8 cellular contexts compared by ENCODE assay signal in genomic region chr6:144063744-144064401, GRCh38. TPM values are rescaled to one million over a fixed set of nuclear protein-coding genes. Genes with fewer than 3 reads are reported as not detected.
DNase-seq lines count a peak whose midpoint lies in the region; ATAC-seq and TF ChIP-seq lines count a peak whose summit lies in the region.

No MANE protein-coding gene starts in this region.

- peak overlapping the region; percentile 51 for H3K27ac Mint-ChIP-seq in activated naive CD4-positive, alpha-beta T cell treated with anti-CD3 and anti-CD28 coated beads, Interleukin-2, amount 10 ng/mL, durations not matched to agents 7 days and 5 days

- H3K4me3 ChIP-seq in KMS-11 (IDR thresholded peaks at IDR 0.05; ENCODE audit: insufficient read depth, low read depth, low read length), result peak overlapping the region; percentile 40
- peak overlapping the region; percentile 89 for H3K4me3 ChIP-seq in SK-N-MC
- peak overlapping the region; percentile 69 to 77 for H3K4me3 ChIP-seq in prostate gland
- peak overlapping the region; percentile 57 to 75 for H3K4me3 ChIP-seq in vagina

- peak overlapping the region; percentile 77 for H2AFZ ChIP-seq in KMS-11 (ENCODE audit: low read depth)

- H3K36me3 ChIP-seq in KMS-11 (ENCODE audit: insufficient read depth) (no peaks in the 10 kb centered on the region), SK-N-MC (ENCODE audit: insufficient read depth, low read length) (no peaks in the 10 kb centered on the region), prostate gland (no peaks in the 10 kb centered on the region), vagina (no peaks in the 10 kb centered on the region)

- 0% methylated on average over 43 of the region's 72 CpGs for WGBS in prostate gland

- no peaks in the 10 kb centered on the region for H3K79me2 ChIP-seq in KMS-11 (ENCODE audit: insufficient read depth, low read depth)

- no peaks in the 10 kb centered on the region for H3K27me3 ChIP-seq in KMS-11 (ENCODE audit: insufficient read depth, low read depth)
- no peaks in the 10 kb centered on the region for H3K27me3 ChIP-seq in prostate gland (replicated peaks; ENCODE audit: insufficient read depth)
- H3K27me3 ChIP-seq in vagina, result no peaks in the 10 kb centered on the region

- peaks cover 42% of the 10 kb centered on the region for H3K4me1 Mint-ChIP-seq in activated naive CD4-positive, alpha-beta T cell treated with anti-CD3 and anti-CD28 coated beads, Interleukin-2, amount 10 ng/mL, durations not matched to agents 7 days and 5 days

- CTCF ChIA-PET in activated naive CD4-positive, alpha-beta T cell treated with anti-CD3 and anti-CD28 coated beads, Interleukin-2, amount 10 ng/mL, durations not matched to agents 7 days and 5 days (lab: Charles Lee), result interaction anchor here (1.7 kb wide), 2 partner anchors 14 to 124 kb away, joined by 3 to 5 read pairs; no protein-coding TSS in a partner anchor

- H3K4me2 ChIP-seq in KMS-11, result peak overlapping the region; percentile 85; the same call in 1 of the 2 replicates

- intact Hi-C loops in left cardiac atrium (cut with DNase I), result no loop called here
- intact Hi-C loops in prostate gland (cut with DNase I), result no loop called here
- intact Hi-C loops in vagina (cut with DNase I), result no loop called here

- H3K9me3 Mint-ChIP-seq in activated naive CD4-positive, alpha-beta T cell treated with anti-CD3 and anti-CD28 coated beads, Interleukin-2, amount 10 ng/mL, durations not matched to agents 7 days and 5 days, result no peaks in the 10 kb centered on the region

- H3K27ac ChIP-seq in KMS-11, result peak overlapping the region; percentile 99
- H3K27ac ChIP-seq in SK-N-MC, result no peak overlapping the region
- peak overlapping the region; percentile 69 to 80 for H3K27ac ChIP-seq in prostate gland
- H3K27ac ChIP-seq in vagina, result peak overlapping the region; percentile 71

- H4K20me1 ChIP-seq in KMS-11 (ENCODE audit: insufficient read depth), result no peaks in the 10 kb centered on the region

- peaks cover 49% of the 10 kb centered on the region for H3K4me1 ChIP-seq in KMS-11 (ENCODE audit: low read depth, poor library complexity, severe bottlenecking)
- no peaks in the 10 kb centered on the region for H3K4me1 ChIP-seq in prostate gland (replicated peaks)
- peaks cover 11% of the 10 kb centered on the region for H3K4me1 ChIP-seq in vagina

- H3K9ac ChIP-seq in KMS-11 (peak overlapping the region; percentile 99), SK-N-MC (ENCODE audit: insufficient read length) (peak overlapping the region; percentile 55)

- peak; percentile 84 for ATAC-seq in GM21825 (IDR thresholded peaks at IDR 0.05; ENCODE audit: unreplicated experiment)
- peak; percentile 97 for ATAC-seq in left cardiac atrium

- H3K36me3 Mint-ChIP-seq in activated naive CD4-positive, alpha-beta T cell treated with anti-CD3 and anti-CD28 coated beads, Interleukin-2, amount 10 ng/mL, durations not matched to agents 7 days and 5 days, result peaks cover 6% of the 10 kb centered on the region

- DNase-seq in GF-D8 (lab: John Stamatoyannopoulos, UW) (peak; percentile 75), SK-N-MC (ENCODE audit: low read depth, low spot score) (no peak), left cardiac atrium (peak; percentile 87), prostate gland (ENCODE audit: low spot score) (peak; percentile 85), vagina (ENCODE audit: extremely low spot score in 2 of 2) (no peak)
- peak; percentile 94 for DNase-seq in activated naive CD4-positive, alpha-beta T cell treated with anti-CD3 and anti-CD28 coated beads, Interleukin-2, amount 10 ng/mL, durations not matched to agents 7 days and 5 days

- TF ChIP-seq POLR2A in prostate gland (IDR thresholded peaks at IDR 0.05), result peak; percentile 93
- TF ChIP-seq POLR2A in vagina (IDR thresholded peaks at IDR 0.05), result peak in 1 of 2 donors; percentile 54

- peak overlapping the region; percentile 80 for H3K4me3 Mint-ChIP-seq in activated naive CD4-positive, alpha-beta T cell treated with anti-CD3 and anti-CD28 coated beads, Interleukin-2, amount 10 ng/mL, durations not matched to agents 7 days and 5 days

- TF ChIP-seq CTCF in KMS-11 (conservative IDR thresholded peaks at IDR 0.05; ENCODE audit: low read depth, low read length) (no peak), prostate gland (IDR thresholded peaks at IDR 0.05) (peak in 2 of 4 experiments; percentile 50 to 58), vagina (IDR thresholded peaks at IDR 0.05) (peak in 1 of 3 experiments; percentile 2)

- H3K27me3 Mint-ChIP-seq in activated naive CD4-positive, alpha-beta T cell treated with anti-CD3 and anti-CD28 coated beads, Interleukin-2, amount 10 ng/mL, durations not matched to agents 7 days and 5 days, result peaks cover 30% of the 10 kb centered on the region

- H3K9me3 ChIP-seq in SK-N-MC (ENCODE audit: low read depth, low read length) (no peaks in the 10 kb centered on the region), prostate gland (no peaks in the 10 kb centered on the region), vagina (no peaks in the 10 kb centered on the region)

RNA-seq across cellular contexts. Expression of gene SF3B5, which starts 31.5 kb away (rescaled TPM):
- total RNA-seq in left cardiac atrium, result 100 to 1,000 TPM; 117 to 122 TPM
- 100 to 1,000 TPM; 198 to 212 TPM for total RNA-seq in prostate gland
- 134 TPM for total RNA-seq in vagina

RNA-seq across cellular contexts. Expression of gene PLAGL1, which starts 55.8 kb away (rescaled TPM):
- total RNA-seq in left cardiac atrium (10 to 100 TPM; 14.3 to 16.6 TPM), prostate gland (10 to 100 TPM; 13.2 to 25.8 TPM), vagina (23.1 TPM)

Comparison
In these comparisons a context has a peak if more than half of its experiments do, and no peak if none do; other contexts are left out.
1. DNase-seq: peak in GF-D8 (single experiment), activated naive CD4-positive, alpha-beta T cell treated with anti-CD3 and anti-CD28 coated beads, Interleukin-2, amount 10 ng/mL, durations not matched to agents 7 days and 5 days (single experiment), left cardiac atrium (single experiment) and prostate gland (single experiment); none in SK-N-MC (single experiment) and vagina (0 of 2).
2. Peak in every context shown above with its lines, with median percentiles within 50 percentile points of each other: H3K4me3 ChIP-seq.